8 cellular contexts compared by ENCODE assay signal in the genomic region with DNA sequence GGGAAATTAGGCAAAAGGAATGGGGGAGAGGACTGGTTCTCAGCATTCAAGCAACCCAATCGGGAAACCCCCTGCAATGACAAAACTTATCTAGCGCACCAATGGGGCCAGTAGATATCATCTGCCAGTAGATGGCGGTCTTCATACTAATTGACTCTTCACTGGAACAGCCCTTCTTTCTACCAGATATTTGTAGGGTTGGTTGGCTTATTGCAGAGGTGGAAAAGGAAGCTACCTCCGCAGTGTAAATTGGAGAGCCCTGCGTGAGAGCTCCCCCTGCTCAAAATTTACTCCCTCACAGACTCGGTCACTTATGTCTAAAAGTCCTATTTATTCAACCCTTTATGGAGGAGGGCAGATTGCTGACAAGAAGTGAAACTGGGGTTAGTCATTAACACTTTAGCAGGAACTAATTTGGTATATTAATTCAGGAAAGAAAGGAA.
DNase-seq lines count a peak whose midpoint lies in the region; ATAC-seq and TF ChIP-seq lines count a peak whose summit lies in the region.

No MANE protein-coding gene starts in this region.

- H3K4me3 ChIP-seq in effector memory CD4-positive, alpha-beta T cell (ENCODE audit: insufficient read depth, low read depth, low read length, poor library complexity, severe bottlenecking), result no peak overlapping the region

- no peaks in the 10 kb centered on the region for H3K4me1 ChIP-seq in effector memory CD4-positive, alpha-beta T cell (ENCODE audit: control insufficient read depth, insufficient read depth, low read length, poor library complexity, severe bottlenecking)

- H3K9me3 Mint-ChIP-seq in naive thymus-derived CD8-positive, alpha-beta T cell, result no peaks in the 10 kb centered on the region
- peaks cover 5% of the 10 kb centered on the region for H3K9me3 Mint-ChIP-seq in type B pancreatic cell

- DNase-seq in NCI-H446 (lab: John Stamatoyannopoulos, UW), result peak; percentile 13 to 33
- no peak for DNase-seq in NCI-H446 treated with DMSO at 0.1 percent for 48 hours (lab: John Stamatoyannopoulos, UW)
- DNase-seq in NCI-H1694 (lab: John Stamatoyannopoulos, UW), result peak; percentile 19
- peak; percentile 55 for DNase-seq in activated CD4-positive, alpha-beta T cell treated with anti-CD3 and anti-CD28 coated beads, Interleukin-2, amount 50 U/mL, for 1 hour
- DNase-seq in effector memory CD4-positive, alpha-beta T cell, result peak; percentile 49 to 66 (median 58)
- peak; percentile 10 to 83 (median 70) for DNase-seq in naive thymus-derived CD8-positive, alpha-beta T cell
- no peak for DNase-seq in type B pancreatic cell (ENCODE audit: extremely low spot score, unreplicated experiment)

- peak overlapping the region in 8 of 10 donors; percentile 27 to 59 (median 46) for H3K4me3 Mint-ChIP-seq in naive thymus-derived CD8-positive, alpha-beta T cell
- H3K4me3 Mint-ChIP-seq in type B pancreatic cell, result no peak overlapping the region

- no peaks in the 10 kb centered on the region for H3K36me3 Mint-ChIP-seq in naive thymus-derived CD8-positive, alpha-beta T cell
- peaks cover 7% of the 10 kb centered on the region for H3K36me3 Mint-ChIP-seq in type B pancreatic cell

- H3K27me3 ChIP-seq in effector memory CD4-positive, alpha-beta T cell (replicated peaks; ENCODE audit: control insufficient read depth, insufficient read depth, low read length, poor library complexity, severe bottlenecking), result no peaks in the 10 kb centered on the region

- peak; percentile 88 for ATAC-seq in HG02678 (IDR thresholded peaks at IDR 0.05; ENCODE audit: unreplicated experiment)
- ATAC-seq in naive thymus-derived CD8-positive, alpha-beta T cell, result peak; percentile 99

- H3K4me1 Mint-ChIP-seq in naive thymus-derived CD8-positive, alpha-beta T cell, result peaks cover 9 to 18% (median 17%) of the 10 kb centered on the region in 4 donors
- no peaks in the 10 kb centered on the region for H3K4me1 Mint-ChIP-seq in type B pancreatic cell (ENCODE audit: unreplicated experiment)

- peaks cover 0 to 5% (median 0%) of the 10 kb centered on the region in 5 donors for H3K27me3 Mint-ChIP-seq in naive thymus-derived CD8-positive, alpha-beta T cell
- H3K27me3 Mint-ChIP-seq in type B pancreatic cell, result peaks cover 35% of the 10 kb centered on the region

- H3K9me3 ChIP-seq in effector memory CD4-positive, alpha-beta T cell (ENCODE audit: control insufficient read depth, low read length), result no peaks in the 10 kb centered on the region

- H3K27ac ChIP-seq in effector memory CD4-positive, alpha-beta T cell (ENCODE audit: insufficient read depth, low read length, poor library complexity, severe bottlenecking), result no peak overlapping the region

- POLR2A ChIA-PET in naive thymus-derived CD8-positive, alpha-beta T cell (lab: Charles Lee), result interaction anchor here (0.7 to 2.5 kb wide), 5 partner anchors 36 to 170 kb away, joined by 3 to 10 read pairs (median 5); no protein-coding TSS in a partner anchor

- TF ChIP-seq CTCF in type B pancreatic cell (conservative IDR thresholded peaks at IDR 0.05), result peak; percentile 68

- H3K36me3 ChIP-seq in effector memory CD4-positive, alpha-beta T cell (ENCODE audit: control insufficient read depth, insufficient read depth, low read length), result no peaks in the 10 kb centered on the region

- H3K27ac Mint-ChIP-seq in naive thymus-derived CD8-positive, alpha-beta T cell, result peak overlapping the region; percentile 8 to 94 (median 79)
- H3K27ac Mint-ChIP-seq in type B pancreatic cell, result no peak overlapping the region

Comparison
In these comparisons a context has a peak if more than half of its experiments do, and no peak if none do; other contexts are left out.
1. DNase-seq: peak in NCI-H446 (2 of 2), NCI-H1694 (single experiment), activated CD4-positive, alpha-beta T cell treated with anti-CD3 and anti-CD28 coated beads, Interleukin-2, amount 50 U/mL, for 1 hour (single experiment), effector memory CD4-positive, alpha-beta T cell (3 of 3) and naive thymus-derived CD8-positive, alpha-beta T cell (10 of 10); none in NCI-H446 treated with DMSO at 0.1 percent for 48 hours (single experiment) and type B pancreatic cell (single experiment).